8 cellular contexts compared by ENCODE assay signal in genomic region chrX:68504237-68504636, GRCh38.
A peak's percentile ranks its signal among the peaks of the same experiment; 100 is the strongest.
DNase-seq lines count a peak whose midpoint lies in the region; ATAC-seq lines count a peak whose summit lies in the region.

No MANE protein-coding gene starts in this region.

- peak; percentile 33 for DNase-seq in activated CD4-positive, CD25-positive, alpha-beta regulatory T cell treated with anti-CD3 and anti-CD28 coated beads, Interleukin-2, amount 50 U/mL, for 72 hours
- DNase-seq in effector memory CD4-positive, alpha-beta T cell: peak; percentile 14 to 29 (median 24)
- peak; percentile 16 to 46 for DNase-seq in stimulated activated CD8-positive, alpha-beta memory T cell treated with anti-CD3 and anti-CD28 coated beads, Interleukin-2, amount 100 ng/mL, for 48 hours (ENCODE audit: low read depth in 2 of 2)
- no peak for DNase-seq in NCI-H2029 treated with DMSO at 0.1 percent for 48 hours (lab: John Stamatoyannopoulos, UW)
- DNase-seq in hippocampal formation (lab: John Stamatoyannopoulos, UW): no peak
- no peak for DNase-seq in SKM-1 (lab: John Stamatoyannopoulos, UW; ENCODE audit: unreplicated experiment)
- DNase-seq in middle frontal gyrus (ENCODE audit: extremely low spot score, low spot score): no peak

- peak; percentile 56 for ATAC-seq in HG02759 (IDR thresholded peaks at IDR 0.05; ENCODE audit: unreplicated experiment)

- H3K36me3 ChIP-seq in effector memory CD4-positive, alpha-beta T cell (ENCODE audit: control insufficient read depth, insufficient read depth, low read length): no peaks in the 10 kb centered on the region

- H3K4me1 ChIP-seq in effector memory CD4-positive, alpha-beta T cell (ENCODE audit: control insufficient read depth, insufficient read depth, low read length, poor library complexity, severe bottlenecking): peaks cover 3% of the 10 kb centered on the region

- H3K4me3 ChIP-seq in effector memory CD4-positive, alpha-beta T cell (ENCODE audit: insufficient read depth, low read depth, low read length, poor library complexity, severe bottlenecking): no peak overlapping the region

- H3K27me3 ChIP-seq in effector memory CD4-positive, alpha-beta T cell (replicated peaks; ENCODE audit: control insufficient read depth, insufficient read depth, low read length, poor library complexity, severe bottlenecking): no peaks in the 10 kb centered on the region

- H3K9me3 ChIP-seq in effector memory CD4-positive, alpha-beta T cell (ENCODE audit: control insufficient read depth, low read length): no peaks in the 10 kb centered on the region

- peak overlapping the region; percentile 18 for H3K27ac ChIP-seq in effector memory CD4-positive, alpha-beta T cell (ENCODE audit: insufficient read depth, low read length, poor library complexity, severe bottlenecking)

Comparison
In these comparisons a context has a peak if more than half of its experiments do, and no peak if none do; other contexts are left out.
1. DNase-seq: peak in activated CD4-positive, CD25-positive, alpha-beta regulatory T cell treated with anti-CD3 and anti-CD28 coated beads, Interleukin-2, amount 50 U/mL, for 72 hours (single experiment), effector memory CD4-positive, alpha-beta T cell (3 of 3) and stimulated activated CD8-positive, alpha-beta memory T cell treated with anti-CD3 and anti-CD28 coated beads, Interleukin-2, amount 100 ng/mL, for 48 hours (2 of 2); none in NCI-H2029 treated with DMSO at 0.1 percent for 48 hours (single experiment), hippocampal formation (0 of 2), SKM-1 (single experiment) and middle frontal gyrus (single experiment).